1 cellular context compared by ENCODE assay signal in genomic region chr3:49869525-49870126, GRCh38.
TF ChIP-seq lines count a peak whose summit lies in the region.

TSS of gene CAMKV (minus strand) at chr3:49869906. CDS start at chr3:49862388, 7,518 bp downstream.

TF ChIP-seq in HEK293, 187 proteins besides CTCF, POLR2A, EP300 and RAD21 (continued from another document):
- peak; percentile 51 for TF ChIP-seq ZNF398 (tag by site-specific recombination; IDR thresholded peaks at IDR 0.05)
- TF ChIP-seq GLIS1 (tag by site-specific recombination; IDR thresholded peaks at IDR 0.05): peak; percentile 20; the same call in 1 of the 2 replicates
- peak; percentile 81 for TF ChIP-seq PRDM10 (tag by site-specific recombination; IDR thresholded peaks at IDR 0.05)
- TF ChIP-seq ZBTB20 (tag by site-specific recombination; IDR thresholded peaks at IDR 0.05): peak; percentile 20; the same call in 1 of the 2 replicates
- TF ChIP-seq ZNF280C (tag by site-specific recombination; IDR thresholded peaks at IDR 0.05): no peak
- peak; percentile 29; the same call in 1 of the 2 replicates for TF ChIP-seq ZFHX2 (tag by site-specific recombination; conservative IDR thresholded peaks at IDR 0.05)
- TF ChIP-seq BCL6B (tag by site-specific recombination; IDR thresholded peaks at IDR 0.05): no peak
- peak; percentile 67 for TF ChIP-seq ZBTB26 (tag by site-specific recombination; optimal IDR thresholded peaks at IDR 0.05)
